Comparison of ENCODE assay signal across 1 cellular context in genomic region chr6:26187981-26188635, GRCh38.
TF ChIP-seq lines count a peak whose summit lies in the region.

No MANE protein-coding gene starts in this region.

TF ChIP-seq in H1, 55 proteins besides CTCF, POLR2A, EP300 and RAD21 (continued from another document):
- TF ChIP-seq ATF2 (IDR thresholded peaks at IDR 0.05; ENCODE audit: low read length) (0 out of 2 replicates have a peak, but pooled peaks have one; percentile 22), SAP30 (IDR thresholded peaks at IDR 0.05; ENCODE audit: insufficient read depth, insufficient replicate concordance, low read length) (no peak), ZNF274 (IDR thresholded peaks at IDR 0.05; ENCODE audit: borderline replicate concordance, extremely low read depth, low read length) (no peak), TEAD4 (IDR thresholded peaks at IDR 0.05; ENCODE audit: low read depth, low read length) (no peak), JUN (IDR thresholded peaks at IDR 0.05; ENCODE audit: low read depth, low read length) (no peak), KDM4A (IDR thresholded peaks at IDR 0.05; ENCODE audit: low read depth, low read length, severe bottlenecking) (no peak), TAF1 (IDR thresholded peaks at IDR 0.05; ENCODE audit: low read depth, low read length) (peak; percentile 59), CREB1 (IDR thresholded peaks at IDR 0.05) (no peak), GABPA (IDR thresholded peaks at IDR 0.05; ENCODE audit: borderline replicate concordance, insufficient read depth, low read length) (no peak), YY1 (IDR thresholded peaks at IDR 0.05; ENCODE audit: low read depth, low read length) (peak; percentile 78; the same call in 1 of the 2 replicates), TBP (IDR thresholded peaks at IDR 0.05; ENCODE audit: low read depth, low read length) (peak; percentile 62), CBX5 (IDR thresholded peaks at IDR 0.05; ENCODE audit: low read depth, low read length) (no peak), ASH2L (IDR thresholded peaks at IDR 0.05; ENCODE audit: low read length) (peak; percentile 18), CTBP2 (IDR thresholded peaks at IDR 0.05; ENCODE audit: borderline replicate concordance, insufficient read depth, insufficient read length, low read length) (no peak), RBBP5 (IDR thresholded peaks at IDR 0.05; ENCODE audit: borderline replicate concordance, low read depth, low read length) (0 out of 2 replicates have a peak, but pooled peaks have one; percentile 29), KDM5A (IDR thresholded peaks at IDR 0.05; ENCODE audit: low read length) (no peak), MAFK (IDR thresholded peaks at IDR 0.05; ENCODE audit: low read depth, low read length) (no peak), BACH1 (IDR thresholded peaks at IDR 0.05; ENCODE audit: low read length) (no peak), SP4 (IDR thresholded peaks at IDR 0.05; ENCODE audit: low read length) (no peak)
- TF ChIP-seq, protein P1, sequence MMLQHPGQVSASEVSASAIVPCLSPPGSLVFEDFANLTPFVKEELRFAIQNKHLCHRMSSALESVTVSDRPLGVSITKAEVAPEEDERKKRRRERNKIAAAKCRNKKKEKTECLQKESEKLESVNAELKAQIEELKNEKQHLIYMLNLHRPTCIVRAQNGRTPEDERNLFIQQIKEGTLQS (IDR thresholded peaks at IDR 0.05; ENCODE audit: insufficient read depth, low read depth, low read length) = no peak
